ENCODE assay signal across 8 cellular contexts in genomic region chr5:172881691-172882370, GRCh38. TPM values are rescaled to one million over a fixed set of nuclear protein-coding genes. Genes with fewer than 3 reads are reported as not detected.
DNase-seq lines count a peak whose midpoint lies in the region; ATAC-seq and TF ChIP-seq lines count a peak whose summit lies in the region.

No MANE protein-coding gene starts in this region.

- H3K9me3 ChIP-seq in colonic mucosa, result no peaks in the 10 kb centered on the region

- H3K9ac ChIP-seq in colonic mucosa (ENCODE audit: low read depth in 2 of 2, low read length in 2 of 2), result no peak overlapping the region

- H3K27ac Mint-ChIP-seq in stimulated activated memory B cell treated with anti-CD40 and anti-IgM and Interleukin-4, amounts not matched to agents 10 μg/mL and 1 μg/mL and 100 μg/mL, for 72 hours, result peak overlapping the region; percentile 90

- H3K4me3 Mint-ChIP-seq in stimulated activated memory B cell treated with anti-CD40 and anti-IgM and Interleukin-4, amounts not matched to agents 10 μg/mL and 1 μg/mL and 100 μg/mL, for 72 hours, result peak overlapping the region; percentile 22

- H3K4me1 Mint-ChIP-seq in stimulated activated memory B cell treated with anti-CD40 and anti-IgM and Interleukin-4, amounts not matched to agents 10 μg/mL and 1 μg/mL and 100 μg/mL, for 72 hours, result peaks cover 62% of the 10 kb centered on the region

- peaks cover 52% of the 10 kb centered on the region for H3K36me3 Mint-ChIP-seq in stimulated activated memory B cell treated with anti-CD40 and anti-IgM and Interleukin-4, amounts not matched to agents 10 μg/mL and 1 μg/mL and 100 μg/mL, for 72 hours

- no peaks in the 10 kb centered on the region for H3K9me3 Mint-ChIP-seq in stimulated activated memory B cell treated with anti-CD40 and anti-IgM and Interleukin-4, amounts not matched to agents 10 μg/mL and 1 μg/mL and 100 μg/mL, for 72 hours

- H3K4me1 ChIP-seq in colonic mucosa, result no peaks in the 10 kb centered on the region

- H3K27me3 ChIP-seq in colonic mucosa, result no peaks in the 10 kb centered on the region

- H3K27ac ChIP-seq in colonic mucosa, result no peak overlapping the region

- peak; percentile 79 for ATAC-seq in GM18498 (IDR thresholded peaks at IDR 0.05; ENCODE audit: unreplicated experiment)
- peak; percentile 89 for ATAC-seq in stimulated activated memory B cell treated with anti-CD40 and anti-IgM and Interleukin-4, amounts not matched to agents 10 μg/mL and 1 μg/mL and 100 μg/mL, for 72 hours

- no peaks in the 10 kb centered on the region for H3K27me3 Mint-ChIP-seq in stimulated activated memory B cell treated with anti-CD40 and anti-IgM and Interleukin-4, amounts not matched to agents 10 μg/mL and 1 μg/mL and 100 μg/mL, for 72 hours

- H3K36me3 ChIP-seq in colonic mucosa, result no peaks in the 10 kb centered on the region

- H3K4me3 ChIP-seq in fibroblast of pulmonary artery (replicated peaks; ENCODE audit: low read depth, low read length), result no peak overlapping the region
- H3K4me3 ChIP-seq in colonic mucosa, result no peak overlapping the region

- DNase-seq in H4 (ENCODE audit: low spot score) (peak; percentile 78), OCI-M1 (lab: John Stamatoyannopoulos, UW) (peak; percentile 81), fibroblast of pulmonary artery (ENCODE audit: low read depth) (peak; percentile 63), colonic mucosa (no peak), KG1 (lab: John Stamatoyannopoulos, UW) (no peak)
- DNase-seq in stimulated activated CD4-positive, alpha-beta T cell treated with anti-CD3 and anti-CD28 coated beads, Interleukin-4, amount 100 ng/mL, for 4 hours, result no peak

- intact Hi-C loops in colonic mucosa (cut with DNase I), result no loop called here

- TF ChIP-seq CTCF in fibroblast of pulmonary artery (IDR thresholded peaks at IDR 0.05; ENCODE audit: low read length, missing control alignments) (no peak), colonic mucosa (IDR thresholded peaks at IDR 0.05) (no peak)

RNA-seq across cellular contexts. Expression of gene ERGIC1, which starts 47.8 kb away (rescaled TPM):
- total RNA-seq in H4 (2014; rRNA removed; shearing (Covaris generic)), result 72.3 and 86.2 TPM in 2 replicates
- total RNA-seq in colonic mucosa, result 100 to 1,000 TPM; 173 to 191 TPM

Comparison
In these comparisons a context has a peak if more than half of its experiments do, and no peak if none do; other contexts are left out.
1. DNase-seq: peak in H4 (single experiment), OCI-M1 (single experiment) and fibroblast of pulmonary artery (single experiment); none in colonic mucosa (single experiment), stimulated activated CD4-positive, alpha-beta T cell treated with anti-CD3 and anti-CD28 coated beads, Interleukin-4, amount 100 ng/mL, for 4 hours (0 of 2) and KG1 (single experiment).